ENCODE assay signal across 13 cellular contexts in genomic region chr21:44407493-44407892, GRCh38. TPM values are rescaled to one million over a fixed set of nuclear protein-coding genes. Genes with fewer than 3 reads are reported as not detected.
DNase-seq lines count a peak whose midpoint lies in the region; ATAC-seq and TF ChIP-seq lines count a peak whose summit lies in the region.
"Had no signal": no experiment of that assay in that cellular context is flagged by ENCODE, and none has a peak within 500 bp of the region (broad histone marks: within the 10 kb centered on the region; RNA-seq: fewer than 3 reads in every experiment).

No MANE protein-coding gene starts in this region.

- H2AFZ ChIP-seq in MM.1S (ENCODE audit: low read length) = no peak overlapping the region

- CTCF ChIA-PET in activated CD8-positive, alpha-beta T cell treated with anti-CD3 and anti-CD28 coated beads for 36 hours (lab: Charles Lee) = interaction anchor here (0.7 kb wide), 1 partner anchor 21 kb away, joined by 3 read pairs; no protein-coding TSS in a partner anchor

- no peaks in the 10 kb centered on the region for H3K9me2 ChIP-seq in MM.1S (replicated peaks; ENCODE audit: insufficient read depth, low read length)

- H3K4me1 ChIP-seq in MM.1S (ENCODE audit: low read length) (no peaks in the 10 kb centered on the region), colonic mucosa (no peaks in the 10 kb centered on the region)

- H3K4me3 ChIP-seq in MM.1S (ENCODE audit: low read length) = no peak overlapping the region
- H3K4me3 ChIP-seq in colonic mucosa = no peak overlapping the region

- peaks cover 37% of the 10 kb centered on the region for H3K27me3 ChIP-seq in MM.1S (replicated peaks; ENCODE audit: insufficient read depth, low read length)
- H3K27me3 ChIP-seq in colonic mucosa = no peaks in the 10 kb centered on the region

- intact Hi-C loops in activated CD4-positive, alpha-beta T cell treated with anti-CD3 and anti-CD28 coated beads, Interleukin-2, amount 10 ng/mL, durations not matched to agents 24 days and 14 days (cut with micrococcal nuclease) = no loop called here
- intact Hi-C loops in activated CD8-positive, alpha-beta T cell treated with anti-CD3 and anti-CD28 coated beads for 36 hours (cut with micrococcal nuclease) = no loop called here
- intact Hi-C loops in colonic mucosa (cut with DNase I) = no loop called here

- POLR2A ChIA-PET in activated CD8-positive, alpha-beta T cell treated with anti-CD3 and anti-CD28 coated beads for 36 hours (lab: Charles Lee) = no interaction called here

- H3K9ac ChIP-seq in MM.1S (ENCODE audit: low read length) (no peak overlapping the region), colonic mucosa (ENCODE audit: low read depth in 2 of 2, low read length in 2 of 2) (no peak overlapping the region)

- H3F3A ChIP-seq in MM.1S (ENCODE audit: insufficient read depth, low read length) = no peaks in the 10 kb centered on the region

- peaks cover 12% of the 10 kb centered on the region for H3K9me3 Mint-ChIP-seq in activated CD4-positive, alpha-beta T cell treated with anti-CD3 and anti-CD28 coated beads, Interleukin-2, amount 10 ng/mL, durations not matched to agents 24 days and 14 days
- H3K9me3 Mint-ChIP-seq in activated CD8-positive, alpha-beta T cell treated with anti-CD3 and anti-CD28 coated beads for 36 hours = peaks cover 2% of the 10 kb centered on the region
- H3K9me3 Mint-ChIP-seq in endothelial cell (ENCODE audit: unreplicated experiment) = peaks cover 6% of the 10 kb centered on the region
- peaks cover 6% of the 10 kb centered on the region for H3K9me3 Mint-ChIP-seq in stimulated activated memory B cell treated with anti-CD40 and anti-IgM and Interleukin-4, amounts not matched to agents 10 μg/mL and 1 μg/mL and 100 μg/mL, for 72 hours

- DNase-seq in activated CD4-positive, alpha-beta T cell treated with anti-CD3 and anti-CD28 coated beads for 48 hours = peak; percentile 45
- no peak for DNase-seq in activated CD4-positive, alpha-beta T cell treated with anti-CD3 and anti-CD28 coated beads, Interleukin-2, amount 10 ng/mL, durations not matched to agents 24 days and 14 days
- peak; percentile 80 for DNase-seq in activated CD8-positive, alpha-beta T cell treated with anti-CD3 and anti-CD28 coated beads for 36 hours
- DNase-seq in endothelial cell (ENCODE audit: low spot score) = no peak
- DNase-seq in MM.1S = no peak
- DNase-seq in NCI-H2029 (lab: John Stamatoyannopoulos, UW) = no peak
- no peak for DNase-seq in colonic mucosa
- DNase-seq: activated gamma-delta T cell, KG1, NCI-H2107, T-helper 9 cell had no signal

- no peaks in the 10 kb centered on the region for H4K20me1 ChIP-seq in MM.1S (ENCODE audit: insufficient read depth, low read length)

- peaks cover 43% of the 10 kb centered on the region for H3K36me3 Mint-ChIP-seq in activated CD4-positive, alpha-beta T cell treated with anti-CD3 and anti-CD28 coated beads, Interleukin-2, amount 10 ng/mL, durations not matched to agents 24 days and 14 days (ENCODE audit: low read depth)
- H3K36me3 Mint-ChIP-seq in activated CD8-positive, alpha-beta T cell treated with anti-CD3 and anti-CD28 coated beads for 36 hours (ENCODE audit: low read depth) = peaks cover 3% of the 10 kb centered on the region
- H3K36me3 Mint-ChIP-seq in endothelial cell (ENCODE audit: low read depth, unreplicated experiment) = peaks cover 11% of the 10 kb centered on the region
- no peaks in the 10 kb centered on the region for H3K36me3 Mint-ChIP-seq in stimulated activated memory B cell treated with anti-CD40 and anti-IgM and Interleukin-4, amounts not matched to agents 10 μg/mL and 1 μg/mL and 100 μg/mL, for 72 hours

- H3K79me2 ChIP-seq in MM.1S (ENCODE audit: low read length) = no peaks in the 10 kb centered on the region

- no peaks in the 10 kb centered on the region for H3K27me3 Mint-ChIP-seq in activated CD4-positive, alpha-beta T cell treated with anti-CD3 and anti-CD28 coated beads, Interleukin-2, amount 10 ng/mL, durations not matched to agents 24 days and 14 days
- no peaks in the 10 kb centered on the region for H3K27me3 Mint-ChIP-seq in activated CD8-positive, alpha-beta T cell treated with anti-CD3 and anti-CD28 coated beads for 36 hours
- H3K27me3 Mint-ChIP-seq in endothelial cell (ENCODE audit: unreplicated experiment) = peaks cover 13% of the 10 kb centered on the region
- H3K27me3 Mint-ChIP-seq in stimulated activated memory B cell treated with anti-CD40 and anti-IgM and Interleukin-4, amounts not matched to agents 10 μg/mL and 1 μg/mL and 100 μg/mL, for 72 hours = no peaks in the 10 kb centered on the region

- no peak overlapping the region for H3K4me3 Mint-ChIP-seq in activated CD4-positive, alpha-beta T cell treated with anti-CD3 and anti-CD28 coated beads, Interleukin-2, amount 10 ng/mL, durations not matched to agents 24 days and 14 days
- H3K4me3 Mint-ChIP-seq in activated CD8-positive, alpha-beta T cell treated with anti-CD3 and anti-CD28 coated beads for 36 hours = no peak overlapping the region
- peak overlapping the region; percentile 67 for H3K4me3 Mint-ChIP-seq in endothelial cell (ENCODE audit: unreplicated experiment)
- H3K4me3 Mint-ChIP-seq in stimulated activated memory B cell treated with anti-CD40 and anti-IgM and Interleukin-4, amounts not matched to agents 10 μg/mL and 1 μg/mL and 100 μg/mL, for 72 hours = no peak overlapping the region

- no peak overlapping the region for H3K27ac ChIP-seq in MM.1S (ENCODE audit: low read length)
- no peak overlapping the region for H3K27ac ChIP-seq in colonic mucosa

- H3K4me1 Mint-ChIP-seq in activated CD4-positive, alpha-beta T cell treated with anti-CD3 and anti-CD28 coated beads, Interleukin-2, amount 10 ng/mL, durations not matched to agents 24 days and 14 days = no peaks in the 10 kb centered on the region
- H3K4me1 Mint-ChIP-seq in activated CD8-positive, alpha-beta T cell treated with anti-CD3 and anti-CD28 coated beads for 36 hours (ENCODE audit: low read depth) = peaks cover 7% of the 10 kb centered on the region
- no peaks in the 10 kb centered on the region for H3K4me1 Mint-ChIP-seq in endothelial cell (ENCODE audit: unreplicated experiment)
- H3K4me1 Mint-ChIP-seq in stimulated activated memory B cell treated with anti-CD40 and anti-IgM and Interleukin-4, amounts not matched to agents 10 μg/mL and 1 μg/mL and 100 μg/mL, for 72 hours = no peaks in the 10 kb centered on the region

- no peak overlapping the region for H3K4me2 ChIP-seq in MM.1S (ENCODE audit: low read depth, low read length)

- H3K36me3 ChIP-seq in MM.1S (replicated peaks; ENCODE audit: insufficient read depth, low read length) (no peaks in the 10 kb centered on the region), colonic mucosa (no peaks in the 10 kb centered on the region)

- no peak overlapping the region for H3K27ac Mint-ChIP-seq in activated CD4-positive, alpha-beta T cell treated with anti-CD3 and anti-CD28 coated beads, Interleukin-2, amount 10 ng/mL, durations not matched to agents 24 days and 14 days
- H3K27ac Mint-ChIP-seq in activated CD8-positive, alpha-beta T cell treated with anti-CD3 and anti-CD28 coated beads for 36 hours = peak overlapping the region; percentile 91
- H3K27ac Mint-ChIP-seq in endothelial cell (ENCODE audit: unreplicated experiment) = no peak overlapping the region
- peak overlapping the region; percentile 71 for H3K27ac Mint-ChIP-seq in stimulated activated memory B cell treated with anti-CD40 and anti-IgM and Interleukin-4, amounts not matched to agents 10 μg/mL and 1 μg/mL and 100 μg/mL, for 72 hours

- peak; percentile 95 for ATAC-seq in activated CD8-positive, alpha-beta T cell treated with anti-CD3 and anti-CD28 coated beads for 36 hours
- no peak for ATAC-seq in stimulated activated memory B cell treated with anti-CD40 and anti-IgM and Interleukin-4, amounts not matched to agents 10 μg/mL and 1 μg/mL and 100 μg/mL, for 72 hours

- H3K9me3 ChIP-seq in MM.1S (replicated peaks; ENCODE audit: insufficient read depth, low read length) (no peaks in the 10 kb centered on the region), colonic mucosa (no peaks in the 10 kb centered on the region)

- TF ChIP-seq CTCF in activated CD8-positive, alpha-beta T cell treated with anti-CD3 and anti-CD28 coated beads for 36 hours (IDR thresholded peaks at IDR 0.05) = no peak
- TF ChIP-seq CTCF in endothelial cell (IDR thresholded peaks at IDR 0.05; ENCODE audit: unreplicated experiment) = no peak
- no peak for TF ChIP-seq CTCF in MM.1S (IDR thresholded peaks at IDR 0.05; ENCODE audit: low read length)
- TF ChIP-seq CTCF in colonic mucosa (IDR thresholded peaks at IDR 0.05) = no peak

RNA-seq across cellular contexts. Expression of gene LRRC3, which starts 47.8 kb away (rescaled TPM):
- 2.3 and 2.4 TPM in 2 replicates for total RNA-seq in activated CD4-positive, alpha-beta T cell treated with anti-CD3 and anti-CD28 coated beads, Interleukin-2, amount 10 ng/mL, durations not matched to agents 24 days and 14 days
- total RNA-seq in activated CD8-positive, alpha-beta T cell treated with anti-CD3 and anti-CD28 coated beads for 36 hours = 1 to 10 TPM; 1.8 to 1.9 TPM
- total RNA-seq in endothelial cell (ENCODE audit: unreplicated experiment) (9.1 TPM), colonic mucosa (1 to 10 TPM; 2.0 to 2.7 TPM)

RNA-seq across cellular contexts. Expression of gene TRPM2, which starts 54.1 kb away (rescaled TPM):
- 9.1 and 9.8 TPM in 2 replicates for total RNA-seq in activated CD4-positive, alpha-beta T cell treated with anti-CD3 and anti-CD28 coated beads, Interleukin-2, amount 10 ng/mL, durations not matched to agents 24 days and 14 days
- total RNA-seq in activated CD8-positive, alpha-beta T cell treated with anti-CD3 and anti-CD28 coated beads for 36 hours = 1 to 10 TPM; 2.6 to 3.7 TPM
- total RNA-seq in endothelial cell (ENCODE audit: unreplicated experiment) (0.15 TPM), colonic mucosa (1 to 10 TPM; 2.6 to 4.2 TPM)
- total RNA-seq: fibroblast of lung had no signal

Comparison
In these comparisons a context has a peak if more than half of its experiments do, and no peak if none do; other contexts are left out.
1. DNase-seq: peak in activated CD4-positive, alpha-beta T cell treated with anti-CD3 and anti-CD28 coated beads for 48 hours (single experiment) and activated CD8-positive, alpha-beta T cell treated with anti-CD3 and anti-CD28 coated beads for 36 hours (single experiment); none in activated CD4-positive, alpha-beta T cell treated with anti-CD3 and anti-CD28 coated beads, Interleukin-2, amount 10 ng/mL, durations not matched to agents 24 days and 14 days (single experiment), endothelial cell (single experiment), MM.1S (single experiment), NCI-H2029 (single experiment) and colonic mucosa (single experiment).
2. H3K27ac Mint-ChIP-seq: peak in activated CD8-positive, alpha-beta T cell treated with anti-CD3 and anti-CD28 coated beads for 36 hours (single experiment) and stimulated activated memory B cell treated with anti-CD40 and anti-IgM and Interleukin-4, amounts not matched to agents 10 μg/mL and 1 μg/mL and 100 μg/mL, for 72 hours (single experiment); none in activated CD4-positive, alpha-beta T cell treated with anti-CD3 and anti-CD28 coated beads, Interleukin-2, amount 10 ng/mL, durations not matched to agents 24 days and 14 days (single experiment) and endothelial cell (single experiment).